ENCODE assay signal across 25 cellular contexts in the genomic region with DNA sequence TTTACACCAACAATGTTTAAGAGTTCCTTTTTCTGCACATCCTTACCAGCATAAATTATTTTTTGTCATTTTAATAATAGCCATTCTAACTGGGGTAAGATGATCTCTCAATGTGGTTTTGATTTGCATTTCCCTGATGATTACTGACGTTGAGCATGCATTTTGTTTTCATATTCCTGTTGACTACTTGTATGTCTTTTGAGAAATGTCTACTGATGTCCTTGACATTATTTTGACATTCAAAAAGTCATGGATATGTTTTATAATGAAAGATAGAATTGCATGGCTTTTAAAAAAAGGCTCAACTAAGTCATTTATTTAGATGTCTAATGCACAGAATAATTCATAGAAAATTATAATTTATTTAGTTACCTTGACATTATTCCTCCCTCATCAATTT.
A peak's percentile ranks its signal among the peaks of the same experiment; 100 is the strongest.
DNase-seq lines count a peak whose midpoint lies in the region; ATAC-seq, FAIRE-seq and TF ChIP-seq lines count a peak whose summit lies in the region.
"Had no signal": no experiment of that assay in that cellular context is flagged by ENCODE, and none has a peak within 500 bp of the region (broad histone marks: within the 10 kb centered on the region; RNA-seq: fewer than 3 reads in every experiment).

No MANE protein-coding gene starts in this region.

- WGBS in HepG2 (ENCODE audit: low lambda C conversion rate): 3% methylated on average over 1 of the region's 1 CpG

- H3K9me3 ChIP-seq in HepG2 (ENCODE audit: low read length): no peaks in the 10 kb centered on the region
- H3K9me3 ChIP-seq: A549, Caco-2 had no signal

- TF ChIP-seq POLR2A in HepG2 (IDR thresholded peaks at IDR 0.05; ENCODE audit: insufficient read depth in 1 of 2, low read depth in 2 of 2, low read length in 2 of 2): no peak

- POLR2A ChIA-PET in HepG2 (lab: Yijun Ruan, JAX): no interaction called here

- TF ChIP-seq EP300 in HepG2 (IDR thresholded peaks at IDR 0.05; ENCODE audit: low read depth in 2 of 2, low read length in 2 of 2) (no peak), HepG2 (CRISPR knock-in tag; IDR thresholded peaks at IDR 0.05; ENCODE audit: borderline replicate concordance) (no peak)

- no peak for TF ChIP-seq RAD21 in HepG2 (CRISPR knock-in tag; IDR thresholded peaks at IDR 0.05)

- no peak overlapping the region for H3K9ac ChIP-seq in HepG2 (ENCODE audit: insufficient read depth, low read depth, low read length)
- H3K9ac ChIP-seq: BLaER1 treated with 17β-estradiol and CSF1 and Interleukin-3, amounts not matched to agents 10 nM and 100 nM had no signal

- no peaks in the 10 kb centered on the region for H3K79me2 ChIP-seq in HepG2 (ENCODE audit: insufficient read depth, low read length)

- BruUV-seq in HepG2 (replicated peaks; lab: Mats Ljungman, UMichigan): no TSS peak

- H3K36me3 ChIP-seq in HepG2 (replicated peaks in 1 of 2; ENCODE audit: control insufficient read depth in 1 of 2, insufficient read depth in 2 of 2, low read length in 2 of 2): no peaks in the 10 kb centered on the region
- H3K36me3 ChIP-seq: BLaER1 treated with 17β-estradiol and CSF1 and Interleukin-3, amounts not matched to agents 10 nM and 100 nM had no signal

- intact Hi-C loops in HepG2 (cut with micrococcal nuclease; ENCODE audit: unreplicated experiment): loop anchor here (5.0 kb wide), 1 partner anchor 52 kb away; no protein-coding TSS in a partner anchor

- in situ Hi-C loops in HepG2 (cut with HindIII; ENCODE audit: extremely low pct_ligation_motif_present, low pct_unique_long_range_greater_than_20kb): no loop called here

- FAIRE-seq in D721Med (lab: Jason Lieb, UNC): peak; percentile 6
- FAIRE-seq in HepG2 (lab: Jason Lieb, UNC): no peak
- FAIRE-seq: GM12878, GM12892, GM18507 had no signal

- no peaks in the 10 kb centered on the region for H4K20me1 ChIP-seq in HepG2 (ENCODE audit: insufficient read depth, low read length)
- H4K20me1 ChIP-seq: BLaER1 treated with 17β-estradiol and CSF1 and Interleukin-3, amounts not matched to agents 10 nM and 100 nM had no signal

- H3K4me1 ChIP-seq in HepG2 (ENCODE audit: insufficient read depth, low read length): no peaks in the 10 kb centered on the region
- H3K4me1 ChIP-seq: A549, Caco-2 had no signal

- CTCF ChIA-PET in HepG2 (lab: Yijun Ruan, JAX; ENCODE audit: low intra/inter-chr PET ratio, low total read pairs): no interaction called here

- no peak overlapping the region for H2AFZ ChIP-seq in HepG2 (ENCODE audit: low read length)

- ATAC-seq in HepG2: no peak
- ATAC-seq: A549; CD8-positive, alpha-beta T cell; GM12878 had no signal

- H3K27me3 ChIP-seq in HepG2 (ENCODE audit: control insufficient read depth in 1 of 2, insufficient read depth in 2 of 2, low read length in 2 of 2): no peaks in the 10 kb centered on the region
- H3K27me3 ChIP-seq: BLaER1 treated with 17β-estradiol and CSF1 and Interleukin-3, amounts not matched to agents 10 nM and 100 nM had no signal

- no peak overlapping the region for H3K4me2 ChIP-seq in HepG2 (ENCODE audit: low read depth, low read length)
- H3K4me2 ChIP-seq: A549 had no signal

- H3K4me3 ChIP-seq in HepG2 (replicated peaks in 1 of 3; ENCODE audit: insufficient read depth in 1 of 3, low read depth in 2 of 3, low read length in 3 of 3): no peak overlapping the region
- H3K4me3 ChIP-seq: A549; BLaER1 treated with 17β-estradiol and CSF1 and Interleukin-3, amounts not matched to agents 10 nM and 100 nM; GM12878 had no signal

- H3K27ac ChIP-seq in HepG2 (ENCODE audit: extremely low read length, insufficient read depth, low read length): no peak overlapping the region
- H3K27ac ChIP-seq: 22Rv1; A549; BLaER1 treated with 17β-estradiol and CSF1 and Interleukin-3, amounts not matched to agents 10 nM and 100 nM; C4-2B had no signal

- TF ChIP-seq CTCF in D721Med (IDR thresholded peaks at IDR 0.05; ENCODE audit: insufficient read depth, missing control alignments) (no peak), HepG2 (CRISPR knock-in tag; IDR thresholded peaks at IDR 0.05) (no peak)

- no peak for DNase-seq in D721Med (ENCODE audit: insufficient read length, low spot score)
- peak; percentile 78 for DNase-seq in NCI-H526 treated with DMSO at 0.1 percent for 48 hours (lab: John Stamatoyannopoulos, UW)
- DNase-seq in myocyte (ENCODE audit: low read depth): peak; percentile 4
- no peak for DNase-seq in NCI-H1694 (lab: John Stamatoyannopoulos, UW)
- no peak for DNase-seq in HepG2 (ENCODE audit: low spot score)
- no peak for DNase-seq in effector CD8-positive, alpha-beta T cell (lab: John Stamatoyannopoulos, UW)
- DNase-seq: AML-193; Caco-2; Calu3; CD4-positive, alpha-beta T cell; CD8-positive, alpha-beta T cell; DMS 273 treated with DMSO at 0.1 percent for 48 hours; DMS153; DMS53; DMS79; DND-41; EL; GDM1 had no signal

TF ChIP-seq in HepG2, 621 proteins besides CTCF, POLR2A, EP300 and RAD21:
- TF ChIP-seq ZNF33A (CRISPR knock-in tag; IDR thresholded peaks at IDR 0.05; ENCODE audit: borderline replicate concordance) (no peak), ATM (IDR thresholded peaks at IDR 0.05; ENCODE audit: borderline replicate concordance) (no peak)

Comparison
In these comparisons a context has a peak if more than half of its experiments do, and no peak if none do; other contexts are left out.
1. DNase-seq: peak in NCI-H526 treated with DMSO at 0.1 percent for 48 hours (single experiment) and myocyte (single experiment); none in D721Med (single experiment), NCI-H1694 (single experiment), HepG2 (single experiment) and effector CD8-positive, alpha-beta T cell (single experiment).